Comparison of ENCODE assay signal across 8 cellular contexts in genomic region chr4:53521-53920, GRCh38. TPM values are rescaled to one million over a fixed set of nuclear protein-coding genes. Genes with fewer than 3 reads are reported as not detected.
A peak's percentile ranks its signal among the peaks of the same experiment; 100 is the strongest.
DNase-seq lines count a peak whose midpoint lies in the region; ATAC-seq and TF ChIP-seq lines count a peak whose summit lies in the region.
"Not testable (repeated sequence)": the region's sequence is repeated elsewhere in the genome, so short reads cannot be mapped to it uniquely, and the experiment has no call there.

No MANE protein-coding gene starts in this region.

- TSS peak; percentile 19 for BruUV-seq in A673 (replicated peaks; lab: Mats Ljungman, UMichigan)

- H3K4me3 ChIP-seq in A673 (ENCODE audit: low read depth, low read length, poor library complexity, severe bottlenecking): peak overlapping the region; percentile 40
- H3K4me3 ChIP-seq in SK-N-SH (ENCODE audit: low read depth in 2 of 2, low read length in 1 of 2): peak overlapping the region in 1 of 2 experiments; percentile 46; a peak in 2 of 4 replicates
- H3K4me3 ChIP-seq in breast epithelium: peak overlapping the region; percentile 31 to 60 (median 42)
- H3K4me3 ChIP-seq in fibroblast of villous mesenchyme (ENCODE audit: low read depth, low read length): peak overlapping the region; percentile 50
- H3K4me3 ChIP-seq in parathyroid adenoma (ENCODE audit: low read depth, low read length): peak overlapping the region; percentile 42
- peak overlapping the region; percentile 67 for H3K4me3 ChIP-seq in thoracic aorta

- POLR2A ChIA-PET in A673 (lab: Charles Lee; ENCODE audit: low non-redundant PET): not testable (repeated sequence)
- POLR2A ChIA-PET in SK-N-SH (lab: Yijun Ruan, JAX): interaction anchor here (0.6 to 2.1 kb wide), 4 partner anchors 10 to 30 kb away, joined by 3 to 8 read pairs (median 6); no protein-coding TSS in a partner anchor

- H3K27ac ChIP-seq in A673 (ENCODE audit: low read depth, low read length, poor library complexity, severe bottlenecking); SK-N-SH (ENCODE audit: low read depth in 2 of 2, low read length in 1 of 2): not testable (repeated sequence)
- H3K27ac ChIP-seq in breast epithelium (peak overlapping the region in 1 of 2 donors; percentile 66), parathyroid adenoma (peak overlapping the region; percentile 29), thoracic aorta (peak overlapping the region in 1 of 2 donors; percentile 58)

- not testable (repeated sequence) for H3K9me2 ChIP-seq in SK-N-SH

- intact Hi-C loops in A673 (cut with micrococcal nuclease; ENCODE audit: unreplicated experiment); breast epithelium (cut with DNase I; ENCODE audit: low total_unique reads): not testable (repeated sequence)

- H3K27me3 ChIP-seq in A673 (replicated peaks; ENCODE audit: insufficient read depth, low read depth, low read length, poor library complexity); SK-N-SH (ENCODE audit: insufficient read depth); breast epithelium; parathyroid adenoma (ENCODE audit: control insufficient read depth, insufficient read depth, low read length); thoracic aorta (replicated peaks; ENCODE audit: insufficient read depth): not testable (repeated sequence)

- peak; percentile 10 for ATAC-seq in HG02759 (IDR thresholded peaks at IDR 0.05; ENCODE audit: unreplicated experiment)
- ATAC-seq in left lobe of liver: peak; percentile 31
- ATAC-seq in thoracic aorta (ENCODE audit: insufficient number of reproducible peaks, low FRiP score, low read depth): peak; percentile 10

- not testable (repeated sequence) for H3K9me3 ChIP-seq in A673 (ENCODE audit: low read depth, low read length, poor library complexity, severe bottlenecking); SK-N-SH; breast epithelium; parathyroid adenoma (ENCODE audit: control insufficient read depth, low read length); thoracic aorta

- not testable (repeated sequence) for H4K20me1 ChIP-seq in SK-N-SH (ENCODE audit: insufficient read depth)

- not testable (repeated sequence) for H3K4me1 ChIP-seq in A673 (ENCODE audit: insufficient read depth, low read length, poor library complexity, severe bottlenecking); SK-N-SH (ENCODE audit: control insufficient read depth in 1 of 2, insufficient read depth in 2 of 2, low read depth in 1 of 2, low read length in 1 of 2); breast epithelium; parathyroid adenoma; thoracic aorta (ENCODE audit: control insufficient read depth in 1 of 2, low read depth in 2 of 2)

- not testable (repeated sequence) for TF ChIP-seq EP300 in SK-N-SH (IDR thresholded peaks at IDR 0.05; ENCODE audit: borderline replicate concordance in 1 of 2, low read depth in 1 of 2, low read length in 1 of 2)

- WGBS in SK-N-SH (ENCODE audit: low lambda C conversion rate): no CpG with 5 or more reads among the region's 41 CpGs

- CTCF ChIA-PET in A673 (lab: Charles Lee): not testable (repeated sequence)
- CTCF ChIA-PET in SK-N-SH (lab: Yijun Ruan, JAX): interaction anchor here (0.9 to 2.3 kb wide), 5 partner anchors 8 to 25 kb away, joined by 4 to 8 read pairs (median 5); no protein-coding TSS in a partner anchor

- H3F3A ChIP-seq in SK-N-SH (replicated peaks; ENCODE audit: insufficient read depth): not testable (repeated sequence)

- TF ChIP-seq RAD21 in SK-N-SH (IDR thresholded peaks at IDR 0.05; ENCODE audit: low read length): not testable (repeated sequence)

- not testable (repeated sequence) for TF ChIP-seq CTCF in A673 (conservative IDR thresholded peaks at IDR 0.05; ENCODE audit: low read depth, low read length); SK-N-SH (IDR thresholded peaks at IDR 0.05); breast epithelium (IDR thresholded peaks at IDR 0.05); fibroblast of villous mesenchyme (IDR thresholded peaks at IDR 0.05; ENCODE audit: insufficient read depth, low read depth, low read length); parathyroid adenoma (IDR thresholded peaks at IDR 0.05); thoracic aorta (IDR thresholded peaks at IDR 0.05)

- not testable (repeated sequence) for DNase-seq in A673 (ENCODE audit: low spot score); SK-N-SH; breast epithelium (ENCODE audit: low spot score in 2 of 2); fibroblast of villous mesenchyme (ENCODE audit: low read depth); left lobe of liver (ENCODE audit: low spot score); thoracic aorta (ENCODE audit: low spot score)

- H3K36me3 ChIP-seq in A673 (ENCODE audit: insufficient read depth, low read length, poor library complexity, severe bottlenecking); SK-N-SH (replicated peaks in 1 of 2; ENCODE audit: control insufficient read depth in 1 of 2, insufficient read depth in 2 of 2, low read length in 1 of 2); breast epithelium; parathyroid adenoma (ENCODE audit: control insufficient read depth, insufficient read depth, low read length); thoracic aorta: not testable (repeated sequence)

- peak overlapping the region; percentile 44; the same call in 1 of the 2 replicates for H3K9ac ChIP-seq in SK-N-SH
- not testable (repeated sequence) for H3K9ac ChIP-seq in parathyroid adenoma

- not testable (repeated sequence) for H2AFZ ChIP-seq in SK-N-SH (ENCODE audit: low read depth); parathyroid adenoma

- H3K4me2 ChIP-seq in SK-N-SH: peak overlapping the region; percentile 79
- H3K4me2 ChIP-seq in parathyroid adenoma (ENCODE audit: low read length): not testable (repeated sequence)

- not testable (repeated sequence) for TF ChIP-seq POLR2A in breast epithelium (IDR thresholded peaks at IDR 0.05)

- H3K79me2 ChIP-seq in SK-N-SH (ENCODE audit: insufficient read depth); parathyroid adenoma: not testable (repeated sequence)

RNA-seq across cellular contexts. Expression of gene ZNF595, which starts 0.4 kb away (rescaled TPM):
- total RNA-seq in A673 (2021): 22.2 and 22.6 TPM in 2 replicates
- polyA plus RNA-seq in SK-N-SH (2012; rRNA removed): 88.4 and 130 TPM in 2 replicates
- 93.1 and 103 TPM in 2 replicates for polyA plus RNA-seq in SK-N-SH (2012; cell fraction: cytosol; rRNA removed)
- 37.9 and 72.0 TPM in 2 replicates for polyA plus RNA-seq in SK-N-SH (2012; cell fraction: nucleus; rRNA removed)
- 10 to 100 TPM; 34.6 to 53.6 (median 41.3) TPM for total RNA-seq in breast epithelium
- total RNA-seq in fibroblast of villous mesenchyme: 17.7 and 23.8 TPM in 2 replicates
- 5.4 TPM for total RNA-seq in left lobe of liver
- 10 to 100 TPM in 1 of 2 donors, 1 to 10 TPM in 1; 8.9 to 67.9 TPM for total RNA-seq in thoracic aorta
